In the genomic region with DNA sequence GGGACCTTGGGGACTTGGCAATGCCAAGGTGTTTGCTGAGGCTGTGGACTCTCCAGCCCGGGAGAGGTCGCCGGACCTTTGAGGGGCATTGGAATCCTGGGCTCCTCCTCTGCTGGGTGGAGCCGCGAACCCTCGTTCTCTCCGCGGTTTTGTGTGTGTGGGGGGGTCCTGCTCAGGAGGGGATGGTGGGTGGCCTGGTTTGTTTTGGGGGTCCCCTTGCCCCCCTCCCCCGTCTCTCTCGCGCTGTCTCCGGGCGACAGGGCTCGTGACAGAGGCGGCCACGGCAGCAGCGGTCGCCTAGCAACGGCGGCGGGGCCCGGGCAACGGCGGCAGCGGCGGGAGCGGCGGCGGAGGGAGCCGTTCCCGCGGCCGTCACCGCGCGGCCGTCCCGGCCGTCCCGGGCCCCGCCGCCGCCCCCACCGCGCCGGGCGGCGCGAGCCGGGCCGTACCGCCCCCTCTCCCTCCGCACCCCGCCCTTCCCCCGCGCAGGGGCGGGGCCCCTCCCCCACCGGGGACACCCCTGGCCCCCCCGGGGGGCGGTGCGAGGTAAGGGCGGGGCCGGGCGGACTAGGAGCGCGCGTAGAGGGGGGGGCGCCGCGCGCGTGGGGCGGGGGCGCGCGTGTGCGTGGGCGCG, we compare ENCODE assay signal across 8 cellular contexts. TPM values are rescaled to one million over a fixed set of nuclear protein-coding genes. Genes with fewer than 3 reads are reported as not detected.
A peak's percentile ranks its signal among the peaks of the same experiment; 100 is the strongest.
DNase-seq lines count a peak whose midpoint lies in the region; ATAC-seq and TF ChIP-seq lines count a peak whose summit lies in the region.

No MANE protein-coding gene starts in this region.

- ATAC-seq in memory B cell (ENCODE audit: low read depth) (peak; percentile 25), GM21423 (IDR thresholded peaks at IDR 0.05; ENCODE audit: unreplicated experiment) (no peak), HG03196 (IDR thresholded peaks at IDR 0.05; ENCODE audit: unreplicated experiment) (no peak)
- peak; percentile 39 for ATAC-seq in stimulated activated memory B cell treated with anti-CD40 and anti-IgM and Interleukin-4, amounts not matched to agents 10 μg/mL and 1 μg/mL and 100 μg/mL, for 72 hours

- H3K27me3 Mint-ChIP-seq in CD14-positive monocyte (ENCODE audit: low read depth in 3 of 3) = peaks cover 14 to 39% (median 23%) of the 10 kb centered on the region in 3 donors
- H3K27me3 Mint-ChIP-seq in memory B cell = no peaks in the 10 kb centered on the region
- H3K27me3 Mint-ChIP-seq in stimulated activated memory B cell treated with anti-CD40 and anti-IgM and Interleukin-4, amounts not matched to agents 10 μg/mL and 1 μg/mL and 100 μg/mL, for 72 hours = no peaks in the 10 kb centered on the region

- H3K4me1 Mint-ChIP-seq in CD14-positive monocyte (peaks cover 74% of the 10 kb centered on the region), memory B cell (peaks cover 76% of the 10 kb centered on the region)
- peaks cover 80% of the 10 kb centered on the region for H3K4me1 Mint-ChIP-seq in stimulated activated memory B cell treated with anti-CD40 and anti-IgM and Interleukin-4, amounts not matched to agents 10 μg/mL and 1 μg/mL and 100 μg/mL, for 72 hours

- H3K4me3 Mint-ChIP-seq in CD14-positive monocyte (peak overlapping the region; percentile 84 to 89), memory B cell (peak overlapping the region; percentile 90)
- H3K4me3 Mint-ChIP-seq in stimulated activated memory B cell treated with anti-CD40 and anti-IgM and Interleukin-4, amounts not matched to agents 10 μg/mL and 1 μg/mL and 100 μg/mL, for 72 hours = peak overlapping the region; percentile 86

- peaks cover 2 to 13% of the 10 kb centered on the region in 2 donors for H3K36me3 Mint-ChIP-seq in CD14-positive monocyte
- peaks cover under 1% of the 10 kb centered on the region for H3K36me3 Mint-ChIP-seq in memory B cell
- peaks cover 1% of the 10 kb centered on the region for H3K36me3 Mint-ChIP-seq in stimulated activated memory B cell treated with anti-CD40 and anti-IgM and Interleukin-4, amounts not matched to agents 10 μg/mL and 1 μg/mL and 100 μg/mL, for 72 hours

- H3K9me3 Mint-ChIP-seq in CD14-positive monocyte (peaks cover 0 to 7% (median 0%) of the 10 kb centered on the region in 7 donors), memory B cell (no peaks in the 10 kb centered on the region)
- H3K9me3 Mint-ChIP-seq in stimulated activated memory B cell treated with anti-CD40 and anti-IgM and Interleukin-4, amounts not matched to agents 10 μg/mL and 1 μg/mL and 100 μg/mL, for 72 hours = no peaks in the 10 kb centered on the region

- intact Hi-C loops in CD14-positive monocyte (cut with micrococcal nuclease) = no loop called here

- peak overlapping the region in 5 of 7 donors; percentile 55 to 81 (median 77) for H3K27ac Mint-ChIP-seq in CD14-positive monocyte
- peak overlapping the region; percentile 95 for H3K27ac Mint-ChIP-seq in memory B cell
- H3K27ac Mint-ChIP-seq in stimulated activated memory B cell treated with anti-CD40 and anti-IgM and Interleukin-4, amounts not matched to agents 10 μg/mL and 1 μg/mL and 100 μg/mL, for 72 hours = peak overlapping the region; percentile 94

- TF ChIP-seq CTCF in CD14-positive monocyte (IDR thresholded peaks at IDR 0.05) = no peak

- DNase-seq in CD14-positive monocyte (ENCODE audit: low spot score) = no peak
- peak; percentile 32 for DNase-seq in HT1080 (ENCODE audit: low read depth)
- peak; percentile 64 for DNase-seq in activated CD4-positive, alpha-beta T cell treated with anti-CD3 and anti-CD28 coated beads for 48 hours
- DNase-seq in ecto neural progenitor cell (ENCODE audit: low spot score) = peak; percentile 78
- DNase-seq in memory B cell (ENCODE audit: low spot score in 2 of 2) = peak in 1 of 2 donors; percentile 64

RNA-seq across cellular contexts. Expression of a gene that starts 7.8 kb away (rescaled TPM):
- not detected for polyA plus RNA-seq in CD14-positive monocyte
- total RNA-seq in HT1080 (2014; rRNA removed; shearing (Covaris generic)) = 1.4 and 1.7 TPM in 2 replicates
- polyA plus RNA-seq in HT1080 (2015; cell fraction: cytosol; rRNA removed) = 3.1 and 3.2 TPM in 2 replicates
- polyA plus RNA-seq in HT1080 (2015; cell fraction: nucleus; rRNA removed) = 26.4 and 32.3 TPM in 2 replicates

RNA-seq across cellular contexts. Expression of a gene that starts 9.8 kb away (rescaled TPM):
- 100 to 1,000 TPM; 153 to 160 TPM for polyA plus RNA-seq in CD14-positive monocyte
- 266 and 270 TPM in 2 replicates for total RNA-seq in HT1080 (2014; rRNA removed; shearing (Covaris generic))
- polyA plus RNA-seq in HT1080 (2015; cell fraction: cytosol; rRNA removed) = 173 and 193 TPM in 2 replicates
- 95.1 and 106 TPM in 2 replicates for polyA plus RNA-seq in HT1080 (2015; cell fraction: nucleus; rRNA removed)

RNA-seq across cellular contexts. Expression of a gene that starts 16.9 kb away (rescaled TPM):
- polyA plus RNA-seq in CD14-positive monocyte = 1 to 10 TPM; 3.0 to 3.5 TPM
- 27.0 and 30.8 TPM in 2 replicates for total RNA-seq in HT1080 (2014; rRNA removed; shearing (Covaris generic))
- 30.8 and 36.3 TPM in 2 replicates for polyA plus RNA-seq in HT1080 (2015; cell fraction: cytosol; rRNA removed)
- 104 and 109 TPM in 2 replicates for polyA plus RNA-seq in HT1080 (2015; cell fraction: nucleus; rRNA removed)

RNA-seq across cellular contexts. Expression of a gene that starts 26.7 kb away (rescaled TPM):
- polyA plus RNA-seq in CD14-positive monocyte = 1 to 10 TPM in 1 of 2 donors, under 1 TPM in 1; 0.42 to 2.0 TPM
- total RNA-seq in HT1080 (2014; rRNA removed; shearing (Covaris generic)) = 8.2 and 8.4 TPM in 2 replicates
- 8.4 and 9.5 TPM in 2 replicates for polyA plus RNA-seq in HT1080 (2015; cell fraction: cytosol; rRNA removed)
- 16.9 and 18.2 TPM in 2 replicates for polyA plus RNA-seq in HT1080 (2015; cell fraction: nucleus; rRNA removed)

RNA-seq across cellular contexts. Expression of a gene that starts 36.1 kb away (rescaled TPM):
- polyA plus RNA-seq in CD14-positive monocyte = under 1 TPM; 0.14 to 0.68 TPM
- total RNA-seq in HT1080 (2014; rRNA removed; shearing (Covaris generic)) = 80.5 and 105 TPM in 2 replicates
- polyA plus RNA-seq in HT1080 (2015; cell fraction: cytosol; rRNA removed) = 43.6 and 54.4 TPM in 2 replicates
- 157 and 158 TPM in 2 replicates for polyA plus RNA-seq in HT1080 (2015; cell fraction: nucleus; rRNA removed)

Comparison
In these comparisons a context has a peak if more than half of its experiments do, and no peak if none do; other contexts are left out.
1. ATAC-seq: peak in memory B cell (single experiment) and stimulated activated memory B cell treated with anti-CD40 and anti-IgM and Interleukin-4, amounts not matched to agents 10 μg/mL and 1 μg/mL and 100 μg/mL, for 72 hours (single experiment); none in GM21423 (single experiment) and HG03196 (single experiment).
2. Peak in every context shown above with its lines, with median percentiles within 50 percentile points of each other: H3K27ac Mint-ChIP-seq and H3K4me3 Mint-ChIP-seq.